Comparison of ENCODE assay signal across 16 cellular contexts in the genomic region with DNA sequence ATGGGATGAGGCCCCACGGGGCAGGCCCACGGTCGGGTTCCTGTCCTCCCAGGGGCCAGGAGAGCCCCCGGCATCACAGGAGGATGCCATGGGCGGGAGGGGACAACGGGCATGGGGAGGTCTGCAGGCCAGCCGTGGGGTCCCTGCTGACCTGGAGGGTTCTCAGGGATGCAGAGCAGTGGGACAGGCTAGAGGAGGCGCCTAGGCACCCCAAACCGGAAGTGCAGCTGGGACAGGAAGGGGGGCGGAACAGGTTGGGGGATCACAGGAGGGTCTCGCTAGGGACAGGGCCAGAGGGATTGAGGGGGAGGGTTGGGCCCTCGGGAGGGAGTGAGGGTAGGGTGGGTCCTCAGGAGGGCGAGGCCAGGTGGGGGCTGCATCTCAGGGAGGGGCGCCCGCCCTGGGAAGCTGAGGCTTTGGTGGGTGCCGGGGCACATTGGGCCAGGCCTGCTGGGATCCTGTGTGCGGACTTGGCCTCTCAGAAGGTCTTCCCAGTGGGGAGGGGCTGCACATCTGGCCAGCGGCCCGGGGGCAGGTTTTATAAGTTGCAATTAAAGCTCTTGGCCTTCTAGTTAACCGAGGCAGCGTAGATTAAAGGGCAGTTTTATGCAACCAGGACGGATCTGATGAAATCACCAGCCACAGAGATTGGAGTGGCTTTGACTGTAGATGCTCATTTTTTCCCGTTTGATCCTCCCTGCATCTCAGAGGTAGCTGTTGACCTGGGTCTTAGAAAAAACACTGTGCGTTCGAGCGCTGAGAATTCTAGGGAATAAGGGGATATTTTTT. TPM values are rescaled to one million over a fixed set of nuclear protein-coding genes. Genes with fewer than 3 reads are reported as not detected.
"Had no signal": no experiment of that assay in that cellular context is flagged by ENCODE, and none has a peak within 500 bp of the region (broad histone marks: within the 10 kb centered on the region; RNA-seq: fewer than 3 reads in every experiment).

No MANE protein-coding gene starts in this region.

- H3K9me3 Mint-ChIP-seq: activated naive CD4-positive, alpha-beta T cell treated with anti-CD3 and anti-CD28 coated beads, Interleukin-2, amount 50 U/mL, for 72 hours; nephron progenitor cell had no signal

- H3K27ac ChIP-seq: body of pancreas, gastroesophageal sphincter, ovary had no signal

- H3K36me3 Mint-ChIP-seq: activated naive CD4-positive, alpha-beta T cell treated with anti-CD3 and anti-CD28 coated beads, Interleukin-2, amount 50 U/mL, for 72 hours had no signal

- FAIRE-seq: small intestine, TTC549 had no signal

- DNase-seq: activated CD4-positive, alpha-beta T cell treated with anti-CD3 and anti-CD28 coated beads, Interleukin-2, amount 50 U/mL, for 1 hour; activated effector memory CD4-positive, alpha-beta T cell treated with Interleukin-2 at 50 U/mL for 16 hours; activated T-cell treated with anti-CD3 and anti-CD28 coated beads, Interleukin-2, amount 50 U/mL, for 1 hour; amniotic stem cell; dermis blood vessel endothelial cell; hippocampal formation; nephron progenitor cell; small intestine; T-helper 2 cell; trophoblast cell had no signal

- H3K4me1 ChIP-seq: body of pancreas, gastroesophageal sphincter had no signal

- H3K4me3 Mint-ChIP-seq: nephron progenitor cell had no signal

- H3K9me3 ChIP-seq: body of pancreas, gastroesophageal sphincter, ovary had no signal

- H3K4me3 ChIP-seq: body of pancreas, gastroesophageal sphincter, ovary had no signal

- H3K36me3 ChIP-seq: gastroesophageal sphincter, ovary had no signal

- ATAC-seq: activated naive CD4-positive, alpha-beta T cell treated with anti-CD3 and anti-CD28 coated beads, Interleukin-2, amount 50 U/mL, for 72 hours; body of pancreas; gastroesophageal sphincter had no signal

- H3K27me3 ChIP-seq: body of pancreas, ovary had no signal

- H3K27ac Mint-ChIP-seq: activated naive CD4-positive, alpha-beta T cell treated with anti-CD3 and anti-CD28 coated beads, Interleukin-2, amount 50 U/mL, for 72 hours; nephron progenitor cell had no signal

RNA-seq across cellular contexts. Expression of gene NKD2, which starts 20.1 kb away (rescaled TPM):
- total RNA-seq: epithelial cell of proximal tubule had no signal
